8 cellular contexts compared by ENCODE assay signal in the genomic region with DNA sequence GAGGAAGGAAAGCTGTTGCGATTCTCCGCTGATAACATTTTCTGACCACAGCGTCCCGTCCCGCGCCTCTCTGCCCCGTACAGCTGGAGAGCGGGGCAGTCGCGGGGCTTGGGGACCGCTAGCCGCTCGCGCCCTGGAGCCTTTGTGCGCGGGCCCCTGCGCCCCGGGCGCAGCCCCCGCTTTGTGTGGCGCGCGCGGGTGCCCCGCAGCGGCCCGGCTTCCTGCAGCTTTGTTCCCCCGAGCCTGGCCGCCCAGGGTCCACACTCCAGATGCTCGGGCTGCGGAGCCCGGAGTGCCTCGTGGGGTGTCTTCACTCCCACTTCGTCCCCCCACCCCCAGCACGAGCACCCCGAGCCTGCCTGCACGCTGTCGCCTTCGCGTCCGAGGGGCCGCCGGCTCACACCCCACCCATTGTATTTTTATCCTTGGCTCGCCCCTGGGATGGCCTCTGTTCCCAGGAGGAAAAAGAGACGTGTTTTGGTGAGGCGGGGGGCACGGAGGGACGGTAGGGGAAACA. TPM values are rescaled to one million over a fixed set of nuclear protein-coding genes. Genes with fewer than 3 reads are reported as not detected.
DNase-seq lines count a peak whose midpoint lies in the region; ATAC-seq and TF ChIP-seq lines count a peak whose summit lies in the region.

No MANE protein-coding gene starts in this region.

- H3K36me3 ChIP-seq in GM23248 (ENCODE audit: low read depth): no peaks in the 10 kb centered on the region
- peaks cover 39% of the 10 kb centered on the region for H3K36me3 ChIP-seq in OCI-LY3 (replicated peaks; ENCODE audit: low read depth, low read length)
- H3K36me3 ChIP-seq in vagina: no peaks in the 10 kb centered on the region

- H3K9ac ChIP-seq in GM23248 (peak overlapping the region; percentile 67), OCI-LY3 (ENCODE audit: low read length) (peak overlapping the region; percentile 95)

- peaks cover 35% of the 10 kb centered on the region for H3K79me2 ChIP-seq in GM23248 (ENCODE audit: insufficient read depth)
- H3K79me2 ChIP-seq in OCI-LY3 (ENCODE audit: low read length): peaks cover 53% of the 10 kb centered on the region

- H3K4me1 ChIP-seq in GM23248 (ENCODE audit: insufficient read depth): peaks cover 19% of the 10 kb centered on the region; the same call in 1 of the 2 replicates
- H3K4me1 ChIP-seq in OCI-LY3 (ENCODE audit: low read length): peaks cover 46% of the 10 kb centered on the region
- peaks cover 54% of the 10 kb centered on the region for H3K4me1 ChIP-seq in vagina

- in situ Hi-C loops in GM23248 (cut with MboI): no loop called here

- TF ChIP-seq CTCF in OCI-LY3 (IDR thresholded peaks at IDR 0.05; ENCODE audit: low read depth, low read length) (no peak), vagina (IDR thresholded peaks at IDR 0.05) (no peak)

- no peak overlapping the region for H3K27ac ChIP-seq in GM23248
- H3K27ac ChIP-seq in OCI-LY3 (ENCODE audit: low read length): peak overlapping the region; percentile 93
- peak overlapping the region; percentile 73 for H3K27ac ChIP-seq in caudate nucleus (ENCODE audit: low read depth, low read length)
- peak overlapping the region; percentile 81 for H3K27ac ChIP-seq in vagina

- peaks cover 8% of the 10 kb centered on the region for H3K36me3 Mint-ChIP-seq in memory B cell

- no peak for TF ChIP-seq POLR2A in vagina (IDR thresholded peaks at IDR 0.05)

- H3K4me2 ChIP-seq in GM23248 (ENCODE audit: unreplicated experiment): peak overlapping the region; percentile 82
- H3K4me2 ChIP-seq in OCI-LY3 (ENCODE audit: low read length): peak overlapping the region; percentile 72

- ATAC-seq in memory B cell (ENCODE audit: low read depth) (peak; percentile 1), HG02610 (IDR thresholded peaks at IDR 0.05; ENCODE audit: unreplicated experiment) (no peak)

- H3F3A ChIP-seq in GM23248 (ENCODE audit: insufficient read depth): peaks cover 7% of the 10 kb centered on the region

- H3K9me3 ChIP-seq in GM23248 (ENCODE audit: low read depth) (no peaks in the 10 kb centered on the region), OCI-LY3 (ENCODE audit: insufficient read depth, low read length) (no peaks in the 10 kb centered on the region), vagina (no peaks in the 10 kb centered on the region)

- H3K27me3 ChIP-seq in GM23248 (replicated peaks; ENCODE audit: insufficient read depth) (no peaks in the 10 kb centered on the region), OCI-LY3 (ENCODE audit: low read depth, low read length) (no peaks in the 10 kb centered on the region), vagina (no peaks in the 10 kb centered on the region)

- H4K20me1 ChIP-seq in GM23248 (ENCODE audit: insufficient read depth): no peaks in the 10 kb centered on the region; the same call in 1 of the 2 replicates
- peaks cover 44% of the 10 kb centered on the region for H4K20me1 ChIP-seq in OCI-LY3 (ENCODE audit: insufficient read depth, low read length)

- H2AFZ ChIP-seq in GM23248 (peak overlapping the region; percentile 87), OCI-LY3 (ENCODE audit: low read depth, low read length) (no peak overlapping the region)

- intact Hi-C loops in vagina (cut with DNase I): loop anchor here (5.0 kb wide), 1 partner anchor 106 kb away; no protein-coding TSS in a partner anchor

- H3K4me3 ChIP-seq in GM23248: peak overlapping the region; percentile 79
- H3K4me3 ChIP-seq in OCI-LY3 (ENCODE audit: low read length): peak overlapping the region; percentile 84
- H3K4me3 ChIP-seq in vagina: peak overlapping the region; percentile 86 to 92

- no peaks in the 10 kb centered on the region for H3K27me3 Mint-ChIP-seq in memory B cell

- peak overlapping the region; percentile 95 for H3K4me3 Mint-ChIP-seq in memory B cell

- peaks cover 38% of the 10 kb centered on the region for H3K4me1 Mint-ChIP-seq in memory B cell

- DNase-seq in GM03348 (ENCODE audit: low spot score): peak; percentile 11
- DNase-seq in GM23248: peak; percentile 57
- DNase-seq in caudate nucleus (lab: John Stamatoyannopoulos, UW): peak in 11 of 61 donors; percentile 21 to 67 (median 57)
- DNase-seq in memory B cell (ENCODE audit: low spot score in 2 of 2): peak in 1 of 2 donors; percentile 41
- no peak for DNase-seq in vagina (ENCODE audit: extremely low spot score in 2 of 2)
- DNase-seq in iPS-NIHi7 (ENCODE audit: extremely low spot score): no peak

- H3K9me2 ChIP-seq in GM23248 (ENCODE audit: insufficient read depth): no peaks in the 10 kb centered on the region

- peak overlapping the region; percentile 90 for H3K27ac Mint-ChIP-seq in memory B cell

- WGBS in GM23248 (ENCODE audit: low coverage in 1 of 2, low lambda C conversion rate in 2 of 2, missing lambda C conversion rate in 2 of 2), 2 experiments: 1% methylated on average over 37 to 46 of the region's 48 CpGs

- H3K9me3 Mint-ChIP-seq in memory B cell: no peaks in the 10 kb centered on the region

RNA-seq across cellular contexts. Expression of a gene that starts 0.5 kb away (rescaled TPM):
- total RNA-seq in GM23248 (2014; rRNA removed; shearing (Covaris generic)): 5.7 and 11.1 TPM in 2 replicates
- 8.7 and 10.2 TPM in 2 replicates for polyA plus RNA-seq in GM23248 (2016; fragmentation: Nextera tagmentation; extraction: Ambion mirVana)
- 17.7 TPM for total RNA-seq in vagina

Comparison
In these comparisons a context has a peak if more than half of its experiments do, and no peak if none do; other contexts are left out.
1. DNase-seq: peak in GM03348 (single experiment) and GM23248 (single experiment); none in vagina (0 of 2) and iPS-NIHi7 (single experiment).
2. Peak in every context shown above with its lines, with median percentiles within 50 percentile points of each other: H3K4me3 ChIP-seq.